Comparison of ENCODE assay signal across 16 cellular contexts in genomic region chr4:173325007-173325736, GRCh38.
"Had no signal": no experiment of that assay in that cellular context is flagged by ENCODE, and none has a peak within 500 bp of the region (broad histone marks: within the 10 kb centered on the region; RNA-seq: fewer than 3 reads in every experiment).

No MANE protein-coding gene starts in this region.

- H3K9me3 ChIP-seq: colonic mucosa, esophagus squamous epithelium, psoas muscle, right lobe of liver had no signal

- H3K4me1 ChIP-seq: colonic mucosa, esophagus squamous epithelium, psoas muscle, right lobe of liver had no signal

- H3K27ac Mint-ChIP-seq: activated naive CD8-positive, alpha-beta T cell treated with anti-CD3 and anti-CD28 coated beads, Interleukin-2, amount 50 U/mL, for 24 hours; natural killer cell; stimulated activated naive B cell treated with anti-CD40 and anti-IgM and Interleukin-4, amounts not matched to agents 10 μg/mL and 1 μg/mL and 100 μg/mL, for 72 hours; T-helper 1 cell treated with Interleukin-12 subunit alpha and Interleukin-12 subunit beta and Interleukin-4 antibody, amounts not matched to agents 30 μg/mL and 1 μg/mL, for 36 hours had no signal

- H3K27ac ChIP-seq: cardiac muscle cell, colonic mucosa, esophagus squamous epithelium, psoas muscle, right lobe of liver had no signal

- H3K4me3 Mint-ChIP-seq: activated naive CD8-positive, alpha-beta T cell treated with anti-CD3 and anti-CD28 coated beads, Interleukin-2, amount 50 U/mL, for 24 hours; natural killer cell; stimulated activated naive B cell treated with anti-CD40 and anti-IgM and Interleukin-4, amounts not matched to agents 10 μg/mL and 1 μg/mL and 100 μg/mL, for 72 hours; T-helper 1 cell treated with Interleukin-12 subunit alpha and Interleukin-12 subunit beta and Interleukin-4 antibody, amounts not matched to agents 30 μg/mL and 1 μg/mL, for 36 hours had no signal

- H3K27me3 ChIP-seq: cardiac muscle cell, colonic mucosa, esophagus squamous epithelium, right lobe of liver had no signal

- H3K36me3 Mint-ChIP-seq: natural killer cell had no signal

- H3K36me3 ChIP-seq: colonic mucosa had no signal

- H3K27me3 Mint-ChIP-seq: activated naive CD8-positive, alpha-beta T cell treated with anti-CD3 and anti-CD28 coated beads, Interleukin-2, amount 50 U/mL, for 24 hours; stimulated activated naive B cell treated with anti-CD40 and anti-IgM and Interleukin-4, amounts not matched to agents 10 μg/mL and 1 μg/mL and 100 μg/mL, for 72 hours had no signal

- H3K9me3 Mint-ChIP-seq: activated naive CD8-positive, alpha-beta T cell treated with anti-CD3 and anti-CD28 coated beads, Interleukin-2, amount 50 U/mL, for 24 hours; natural killer cell; stimulated activated naive B cell treated with anti-CD40 and anti-IgM and Interleukin-4, amounts not matched to agents 10 μg/mL and 1 μg/mL and 100 μg/mL, for 72 hours; T-helper 1 cell treated with Interleukin-12 subunit alpha and Interleukin-12 subunit beta and Interleukin-4 antibody, amounts not matched to agents 30 μg/mL and 1 μg/mL, for 36 hours had no signal

- H3K4me3 ChIP-seq: cardiac muscle cell, colonic mucosa, esophagus squamous epithelium, psoas muscle, right lobe of liver had no signal

- H3K4me1 Mint-ChIP-seq: activated naive CD8-positive, alpha-beta T cell treated with anti-CD3 and anti-CD28 coated beads, Interleukin-2, amount 50 U/mL, for 24 hours; natural killer cell; stimulated activated naive B cell treated with anti-CD40 and anti-IgM and Interleukin-4, amounts not matched to agents 10 μg/mL and 1 μg/mL and 100 μg/mL, for 72 hours had no signal

- DNase-seq: activated CD4-positive, alpha-beta T cell treated with anti-CD3 and anti-CD28 coated beads, Interleukin-2, amount 50 U/mL, for 1 hour; activated gamma-delta T cell; activated naive CD8-positive, alpha-beta T cell treated with anti-CD3 and anti-CD28 coated beads, Interleukin-2, amount 50 U/mL, for 24 hours; activated T-cell treated with anti-CD3 and anti-CD28 coated beads, Interleukin-2, amount 50 U/mL, for 1 hour; colonic mucosa; esophagus squamous epithelium; foreskin fibroblast; glutamatergic neuron; islet precursor cell; natural killer cell; psoas muscle; right lobe of liver; stimulated activated naive B cell treated with anti-CD40 and anti-IgM and Interleukin-4, amounts not matched to agents 10 μg/mL and 1 μg/mL and 100 μg/mL, for 72 hours; trophoblast cell had no signal
